ENCODE assay signal across 13 cellular contexts in the genomic region with DNA sequence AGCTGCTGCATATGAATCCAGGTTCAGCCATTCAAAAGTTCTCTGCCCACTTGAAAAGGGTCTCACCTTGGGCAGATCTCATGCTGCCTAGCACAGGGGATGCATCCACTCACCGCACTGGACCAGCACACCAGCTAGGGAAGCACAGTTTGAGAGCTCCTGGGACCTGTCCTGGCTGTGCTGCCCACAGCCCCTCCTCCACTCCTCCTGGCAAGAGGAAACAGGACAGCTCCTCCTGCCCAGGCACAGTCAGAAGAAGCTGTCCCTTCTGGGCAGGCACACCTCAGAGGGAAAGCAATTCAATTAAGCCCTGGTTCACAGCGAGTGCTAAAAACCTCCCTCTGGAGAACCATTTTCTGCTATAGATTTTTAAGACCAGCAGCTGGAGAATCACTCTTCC.
"Had no signal": no experiment of that assay in that cellular context is flagged by ENCODE, and none has a peak within 500 bp of the region (broad histone marks: within the 10 kb centered on the region; RNA-seq: fewer than 3 reads in every experiment).

No MANE protein-coding gene starts in this region.

- H3K4me1 Mint-ChIP-seq: activated CD4-positive, alpha-beta T cell treated with anti-CD3 and anti-CD28 coated beads for 36 hours; activated naive CD8-positive, alpha-beta T cell treated with anti-CD3 and anti-CD28 coated beads for 36 hours; immature natural killer cell; memory B cell had no signal

- H3K27ac Mint-ChIP-seq: activated CD4-positive, alpha-beta T cell treated with anti-CD3 and anti-CD28 coated beads for 36 hours; activated naive CD8-positive, alpha-beta T cell treated with anti-CD3 and anti-CD28 coated beads for 36 hours; immature natural killer cell; memory B cell; naive thymus-derived CD4-positive, alpha-beta T cell had no signal

- H3K36me3 Mint-ChIP-seq: activated naive CD8-positive, alpha-beta T cell treated with anti-CD3 and anti-CD28 coated beads for 36 hours; immature natural killer cell; memory B cell; naive thymus-derived CD4-positive, alpha-beta T cell had no signal

- ATAC-seq: activated CD4-positive, alpha-beta T cell treated with anti-CD3 and anti-CD28 coated beads for 36 hours; gastroesophageal sphincter; left ventricle myocardium superior; naive thymus-derived CD4-positive, alpha-beta T cell had no signal

- DNase-seq: activated CD4-positive, alpha-beta T cell treated with anti-CD3 and anti-CD28 coated beads for 36 hours; activated CD4-positive, alpha-beta T cell treated with anti-CD3 and anti-CD28 coated beads, Interleukin-2, amount 50 U/mL, for 48 hours; activated naive CD8-positive, alpha-beta T cell treated with anti-CD3 and anti-CD28 coated beads for 36 hours; amniotic stem cell; caudate nucleus; immature natural killer cell; left ventricle myocardium superior; naive thymus-derived CD4-positive, alpha-beta T cell; ovary; stimulated activated naive CD4-positive, alpha-beta T cell; SW 1271 had no signal

- H3K4me3 Mint-ChIP-seq: activated CD4-positive, alpha-beta T cell treated with anti-CD3 and anti-CD28 coated beads for 36 hours; activated naive CD8-positive, alpha-beta T cell treated with anti-CD3 and anti-CD28 coated beads for 36 hours; immature natural killer cell; memory B cell; naive thymus-derived CD4-positive, alpha-beta T cell had no signal
